In the genomic region with DNA sequence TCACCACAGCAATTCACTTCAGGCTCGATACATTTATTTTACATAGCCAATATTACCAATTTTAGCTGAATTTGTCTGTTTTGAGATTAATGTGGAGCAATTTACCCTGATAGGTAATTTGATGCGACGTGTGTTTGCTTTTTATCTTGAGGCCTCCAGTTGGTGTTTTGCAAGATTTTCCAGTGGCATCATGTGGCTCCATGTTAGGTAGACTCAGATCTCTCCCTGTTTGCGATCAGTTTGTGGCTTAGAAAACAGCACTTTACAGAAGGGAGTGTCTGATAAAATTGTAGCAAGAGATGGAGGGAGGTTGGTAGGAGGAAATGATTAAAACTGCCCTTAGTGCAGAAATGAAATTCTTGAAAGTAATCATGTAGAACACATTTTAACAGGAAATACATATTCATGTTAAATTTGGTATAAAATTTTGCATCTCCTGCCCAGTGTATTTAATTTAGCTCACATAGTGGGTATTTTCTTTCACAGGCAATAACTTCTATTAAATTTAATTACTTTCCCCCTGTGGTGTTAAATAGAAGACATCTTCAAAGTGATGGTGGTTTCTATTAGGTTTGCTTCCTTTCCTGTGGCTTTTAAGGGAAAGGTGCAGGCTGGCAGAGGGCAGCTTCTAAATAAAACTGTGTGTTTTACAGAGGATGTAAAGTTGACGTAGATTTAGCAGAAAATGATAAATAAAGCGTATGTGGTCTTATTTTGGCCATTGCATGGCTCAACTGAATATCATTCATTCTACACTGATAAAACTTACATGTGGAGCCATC, we compare ENCODE assay signal across 10 cellular contexts.
A peak's percentile ranks its signal among the peaks of the same experiment; 100 is the strongest.
DNase-seq lines count a peak whose midpoint lies in the region; ATAC-seq and TF ChIP-seq lines count a peak whose summit lies in the region.
"Had no signal": no experiment of that assay in that cellular context is flagged by ENCODE, and none has a peak within 500 bp of the region (broad histone marks: within the 10 kb centered on the region; RNA-seq: fewer than 3 reads in every experiment).

No MANE protein-coding gene starts in this region.

- peak in 2 of 3 donors; percentile 9 to 25 for DNase-seq in immature natural killer cell
- no peak for DNase-seq in WERI-Rb-1
- no peak for DNase-seq in NCI-H1092 treated with DMSO at 0.1 percent for 48 hours (lab: John Stamatoyannopoulos, UW)
- no peak for DNase-seq in GOT3 (lab: John Stamatoyannopoulos, UW)

- no peak overlapping the region for H3K4me3 ChIP-seq in WERI-Rb-1 (ENCODE audit: low read depth, low read length)
- H3K4me3 ChIP-seq: SJSA1, smooth muscle cell had no signal

- H3K9me3 Mint-ChIP-seq in immature natural killer cell = no peaks in the 10 kb centered on the region
- H3K9me3 Mint-ChIP-seq: IgD-negative memory B cell had no signal

- ATAC-seq in GM18870 (IDR thresholded peaks at IDR 0.05; ENCODE audit: unreplicated experiment) (peak; percentile 21), GM21619 (IDR thresholded peaks at IDR 0.05; ENCODE audit: unreplicated experiment) (peak; percentile 27), HG03280 (IDR thresholded peaks at IDR 0.05; ENCODE audit: unreplicated experiment) (peak; percentile 19)

- H3K27me3 ChIP-seq in WERI-Rb-1 (ENCODE audit: insufficient read depth, low read depth, severe bottlenecking) = no peaks in the 10 kb centered on the region
- H3K27me3 ChIP-seq: SJSA1 had no signal

- H3K27me3 Mint-ChIP-seq in immature natural killer cell (ENCODE audit: low read depth in 3 of 3) = peaks cover 0 to 2% (median 0%) of the 10 kb centered on the region in 3 donors
- H3K27me3 Mint-ChIP-seq: IgD-negative memory B cell had no signal

- H3K36me3 Mint-ChIP-seq in immature natural killer cell = peaks cover 0 to 27% (median 10%) of the 10 kb centered on the region in 3 donors

- no peak for TF ChIP-seq CTCF in WERI-Rb-1 (IDR thresholded peaks at IDR 0.05; ENCODE audit: low read depth, low read length)

- no peaks in the 10 kb centered on the region for H3K36me3 ChIP-seq in WERI-Rb-1
- H3K36me3 ChIP-seq: SJSA1 had no signal

- H3K27ac ChIP-seq in WERI-Rb-1 = no peak overlapping the region
- H3K27ac ChIP-seq: SJSA1 had no signal

- H3K4me3 Mint-ChIP-seq in immature natural killer cell = peak overlapping the region; percentile 8 to 50 (median 44)
- H3K4me3 Mint-ChIP-seq: IgD-negative memory B cell had no signal

- peak overlapping the region in 3 of 6 donors; percentile 32 to 76 (median 45) for H3K27ac Mint-ChIP-seq in immature natural killer cell
- H3K27ac Mint-ChIP-seq: IgD-negative memory B cell had no signal

- H3K9me3 ChIP-seq in WERI-Rb-1 (ENCODE audit: severe bottlenecking) = no peaks in the 10 kb centered on the region
- H3K9me3 ChIP-seq: SJSA1 had no signal

- H3K4me1 Mint-ChIP-seq in immature natural killer cell = peaks cover 44 to 61% of the 10 kb centered on the region in 2 donors

Comparison
In these comparisons a context has a peak if more than half of its experiments do, and no peak if none do; other contexts are left out.
1. DNase-seq: peak in immature natural killer cell (2 of 3); none in WERI-Rb-1 (single experiment), NCI-H1092 treated with DMSO at 0.1 percent for 48 hours (single experiment) and GOT3 (single experiment).
2. Peak in every context shown above with its lines, with median percentiles within 50 percentile points of each other: ATAC-seq.